ENCODE assay signal across 14 cellular contexts in genomic region chr18:23857756-23858155, GRCh38.
DNase-seq lines count a peak whose midpoint lies in the region; ATAC-seq and TF ChIP-seq lines count a peak whose summit lies in the region.
"Had no signal": no experiment of that assay in that cellular context is flagged by ENCODE, and none has a peak within 500 bp of the region (broad histone marks: within the 10 kb centered on the region; RNA-seq: fewer than 3 reads in every experiment).

No MANE protein-coding gene starts in this region.

- H3K14ac ChIP-seq in trophoblast cell (ENCODE audit: low read length): no peak overlapping the region

- no peaks in the 10 kb centered on the region for H3F3A ChIP-seq in neural progenitor cell (ENCODE audit: low read depth)

- ATAC-seq in HG03354 (IDR thresholded peaks at IDR 0.05; ENCODE audit: poor library complexity, severe bottlenecking, unreplicated experiment): no peak
- ATAC-seq: activated T-cell treated with anti-CD3 and anti-CD28 coated beads, Interleukin-2, amount 50 U/mL, for 72 hours had no signal

- H3K36me3 Mint-ChIP-seq in neural progenitor cell: no peaks in the 10 kb centered on the region

- H3K23ac ChIP-seq in trophoblast cell (ENCODE audit: low read length): no peak overlapping the region

- no peaks in the 10 kb centered on the region for H4K20me1 ChIP-seq in neural progenitor cell (ENCODE audit: low read depth)

- no peak overlapping the region for H3K4me3 Mint-ChIP-seq in neural progenitor cell
- H3K4me3 Mint-ChIP-seq: activated T-cell treated with anti-CD3 and anti-CD28 coated beads, Interleukin-2, amount 50 U/mL, for 72 hours had no signal

- H3K27ac ChIP-seq in trophoblast cell (ENCODE audit: low read depth, low read length) (no peak overlapping the region), neural progenitor cell (no peak overlapping the region)
- H3K27ac ChIP-seq: psoas muscle had no signal

- H3K4me1 Mint-ChIP-seq in neural progenitor cell: peaks cover 15% of the 10 kb centered on the region

- H2BK12ac ChIP-seq in trophoblast cell (ENCODE audit: low read length): no peak overlapping the region

- no peak overlapping the region for H4K12ac ChIP-seq in trophoblast cell (ENCODE audit: low read depth, low read length)

- H4K91ac ChIP-seq in trophoblast cell (ENCODE audit: low read depth, low read length): no peak overlapping the region

- no peak overlapping the region for H3K27ac Mint-ChIP-seq in neural progenitor cell
- H3K27ac Mint-ChIP-seq: activated T-cell treated with anti-CD3 and anti-CD28 coated beads, Interleukin-2, amount 50 U/mL, for 72 hours had no signal

- H4K8ac ChIP-seq in trophoblast cell (ENCODE audit: low read depth, low read length): no peak overlapping the region

- H3K9ac ChIP-seq in trophoblast cell (ENCODE audit: low read length): no peak overlapping the region
- H3K9ac ChIP-seq in neural progenitor cell: no peak overlapping the region

- no peak overlapping the region for H2BK5ac ChIP-seq in trophoblast cell (ENCODE audit: low read depth, low read length, poor library complexity)

- H3K4me1 ChIP-seq in trophoblast cell (ENCODE audit: control insufficient read depth in 1 of 2, insufficient read depth in 2 of 2, low read length in 2 of 2) (no peaks in the 10 kb centered on the region), neural progenitor cell (peaks cover 8% of the 10 kb centered on the region)
- H3K4me1 ChIP-seq: psoas muscle had no signal

- no peak overlapping the region for H2AK5ac ChIP-seq in trophoblast cell (ENCODE audit: low read length)

- H3K9me3 Mint-ChIP-seq in neural progenitor cell: no peaks in the 10 kb centered on the region

- H3K27me3 ChIP-seq in trophoblast cell (ENCODE audit: insufficient read depth, low read length): no peaks in the 10 kb centered on the region
- H3K27me3 ChIP-seq in neural progenitor cell: no peaks in the 10 kb centered on the region

- no peaks in the 10 kb centered on the region for H3K79me1 ChIP-seq in trophoblast cell (ENCODE audit: low read length)

- no peak overlapping the region for H3K4ac ChIP-seq in trophoblast cell (ENCODE audit: low read depth, low read length)

- no peak overlapping the region for H2BK120ac ChIP-seq in trophoblast cell (ENCODE audit: insufficient read depth, low read length, poor library complexity)

- H3K36me3 ChIP-seq in trophoblast cell (ENCODE audit: control insufficient read depth in 1 of 2, insufficient read depth in 2 of 2, low read length in 2 of 2) (no peaks in the 10 kb centered on the region), neural progenitor cell (no peaks in the 10 kb centered on the region)

- DNase-seq in HCEC 1CT (peak; percentile 7), RPMI7951 (ENCODE audit: low read depth) (peak; percentile 22), epithelial cell of esophagus (ENCODE audit: low read depth) (peak; percentile 82), trophoblast cell (peak; percentile 89 to 92), NOMO-1 treated with DMSO at 0.1 percent for 48 hours (lab: John Stamatoyannopoulos, UW; ENCODE audit: unreplicated experiment) (no peak), neural progenitor cell (ENCODE audit: low spot score) (no peak)
- DNase-seq in activated CD4-positive, alpha-beta T cell treated with anti-CD3 and anti-CD28 coated beads, Interleukin-2, amount 50 U/mL, for 4 hours: no peak
- DNase-seq: activated CD4-positive, alpha-beta T cell treated with anti-CD3 and anti-CD28 coated beads, Interleukin-2, amount 50 U/mL, for 1 hour; activated T-cell treated with anti-CD3 and anti-CD28 coated beads, Interleukin-2, amount 50 U/mL, for 72 hours; NCI-H1092; NCI-H526; psoas muscle; RPMI8226 had no signal

- H3K4me2 ChIP-seq in trophoblast cell (ENCODE audit: low read length): no peak overlapping the region
- no peak overlapping the region for H3K4me2 ChIP-seq in neural progenitor cell

- TF ChIP-seq CTCF in epithelial cell of esophagus (IDR thresholded peaks at IDR 0.05; ENCODE audit: insufficient read depth, low read depth, low read length, missing control alignments): no peak
- TF ChIP-seq CTCF in neural progenitor cell (IDR thresholded peaks at IDR 0.05): no peak

- H3K79me2 ChIP-seq in trophoblast cell (ENCODE audit: control insufficient read depth, insufficient read depth, low read length, poor library complexity): no peaks in the 10 kb centered on the region
- no peaks in the 10 kb centered on the region for H3K79me2 ChIP-seq in neural progenitor cell (ENCODE audit: low read depth)

- peaks cover 9% of the 10 kb centered on the region for H3K27me3 Mint-ChIP-seq in neural progenitor cell (ENCODE audit: insufficient read depth, low read depth)

- no peak overlapping the region for H3K18ac ChIP-seq in trophoblast cell (ENCODE audit: low read length)

- H3K9me3 ChIP-seq in trophoblast cell (ENCODE audit: insufficient read depth, low read depth, low read length): no peaks in the 10 kb centered on the region
- no peaks in the 10 kb centered on the region for H3K9me3 ChIP-seq in neural progenitor cell (ENCODE audit: low read depth)
- H3K9me3 ChIP-seq: psoas muscle had no signal

- H2AFZ ChIP-seq in trophoblast cell (ENCODE audit: insufficient read depth, low read length, poor library complexity) (no peak overlapping the region), neural progenitor cell (replicated peaks) (no peak overlapping the region)

- no CpG with 5 or more reads among the region's 9 CpGs for WGBS in trophoblast cell (ENCODE audit: extremely low coverage, insufficient coverage, insufficient read length)

- H3K4me3 ChIP-seq in epithelial cell of esophagus (ENCODE audit: low read length) (no peak overlapping the region), trophoblast cell (ENCODE audit: low read depth, low read length) (no peak overlapping the region), neural progenitor cell (no peak overlapping the region)
- H3K4me3 ChIP-seq: psoas muscle had no signal

Comparison
In these comparisons a context has a peak if more than half of its experiments do, and no peak if none do; other contexts are left out.
1. DNase-seq: peak in HCEC 1CT (single experiment), RPMI7951 (single experiment), epithelial cell of esophagus (single experiment) and trophoblast cell (2 of 2); none in activated CD4-positive, alpha-beta T cell treated with anti-CD3 and anti-CD28 coated beads, Interleukin-2, amount 50 U/mL, for 4 hours (0 of 2), NOMO-1 treated with DMSO at 0.1 percent for 48 hours (single experiment) and neural progenitor cell (single experiment).